9 cellular contexts compared by ENCODE assay signal in the genomic region with DNA sequence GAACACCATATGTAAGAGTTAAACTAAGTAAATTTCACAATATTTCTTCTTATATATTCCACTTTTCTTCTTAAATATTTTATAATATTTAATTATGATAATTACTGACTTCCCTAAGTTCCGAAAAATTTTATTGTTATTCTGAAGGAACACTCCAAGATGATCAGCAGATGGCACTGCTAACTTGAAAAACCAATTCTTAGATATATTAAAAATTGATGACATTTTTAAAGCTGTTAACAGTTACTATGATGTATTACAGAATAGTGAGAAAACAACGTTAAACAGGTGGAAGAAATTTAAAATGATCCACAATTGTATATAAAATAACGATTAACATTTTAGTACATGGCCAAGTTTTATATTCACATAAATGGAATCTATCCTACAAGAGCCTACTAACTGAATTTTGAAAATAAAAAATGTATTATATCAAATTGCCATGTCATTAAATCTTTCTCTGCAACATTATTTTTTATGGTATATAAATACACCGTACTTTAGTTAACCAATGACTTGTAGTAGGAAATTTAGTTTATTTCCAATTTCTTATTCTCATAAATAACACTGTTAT. TPM values are rescaled to one million over a fixed set of nuclear protein-coding genes. Genes with fewer than 3 reads are reported as not detected.
DNase-seq lines count a peak whose midpoint lies in the region; ATAC-seq and TF ChIP-seq lines count a peak whose summit lies in the region.
"Had no signal": no experiment of that assay in that cellular context is flagged by ENCODE, and none has a peak within 500 bp of the region (broad histone marks: within the 10 kb centered on the region; RNA-seq: fewer than 3 reads in every experiment).

No MANE protein-coding gene starts in this region.

- H3K9me3 ChIP-seq in prostate gland: no peaks in the 10 kb centered on the region

- no peak overlapping the region for H3K4me3 ChIP-seq in GM12865 (ENCODE audit: low read depth, low read length)
- no peak overlapping the region for H3K4me3 ChIP-seq in dorsolateral prefrontal cortex
- H3K4me3 ChIP-seq in prostate gland: no peak overlapping the region

- no peaks in the 10 kb centered on the region for H3K36me3 ChIP-seq in prostate gland
- H3K36me3 ChIP-seq: WERI-Rb-1 had no signal

- intact Hi-C loops in dorsolateral prefrontal cortex (cut with DNase I) (loop anchor here (5.0 kb wide), 2 partner anchors 659 to 664 kb away; no protein-coding TSS in a partner anchor), prostate gland (cut with DNase I) (loop anchor here (2.0 kb wide), 1 partner anchor 660 kb away; no protein-coding TSS in a partner anchor)

- H3K27ac ChIP-seq in dorsolateral prefrontal cortex (peak overlapping the region in 4 of 59 donors; percentile 5 to 37 (median 13)), prostate gland (no peak overlapping the region)
- H3K27ac ChIP-seq: WERI-Rb-1 had no signal

- 47% methylated on average over 4 of the region's 4 CpGs for WGBS in prostate gland

- TF ChIP-seq CTCF in GM12865 (IDR thresholded peaks at IDR 0.05; ENCODE audit: insufficient read depth, low read depth, low read length, missing control alignments) (peak; percentile 15), dorsolateral prefrontal cortex (IDR thresholded peaks at IDR 0.05 in 54 of 56, conservative IDR thresholded peaks at IDR 0.05 in 2 of 56; ENCODE audit: low read depth in 1 of 56, partially characterized antibody in 56 of 56) (peak; percentile 37 to 87 (median 64)), prostate gland (IDR thresholded peaks at IDR 0.05) (peak in 3 of 4 experiments; percentile 44 to 67 (median 57))

- H3K27me3 ChIP-seq in dorsolateral prefrontal cortex (no peaks in the 10 kb centered on the region), prostate gland (replicated peaks; ENCODE audit: insufficient read depth) (no peaks in the 10 kb centered on the region)

- peak; percentile 34 for DNase-seq in GM12865 (ENCODE audit: low read depth)
- peak; percentile 25 for DNase-seq in NCI-H748 (lab: John Stamatoyannopoulos, UW; ENCODE audit: unreplicated experiment)
- no peak for DNase-seq in dorsolateral prefrontal cortex
- DNase-seq in prostate gland (ENCODE audit: low spot score): no peak
- no peak for DNase-seq in mesenteric fat pad (ENCODE audit: low spot score)
- no peak for DNase-seq in GDM1 (lab: John Stamatoyannopoulos, UW)
- DNase-seq in RPMI8226: no peak
- DNase-seq: WERI-Rb-1 had no signal

- no peak for TF ChIP-seq POLR2A in prostate gland (IDR thresholded peaks at IDR 0.05)

- no peaks in the 10 kb centered on the region for H3K4me1 ChIP-seq in prostate gland (replicated peaks)

- no peak for ATAC-seq in HG02763 (IDR thresholded peaks at IDR 0.05; ENCODE audit: unreplicated experiment)

RNA-seq across cellular contexts. Expression of a gene that starts 30.1 kb away (rescaled TPM):
- 1 to 10 TPM in 7 of 120 experiments, under 1 TPM in 52, not detected in 61; 0.13 to 2.2 (median 0.39) TPM for total RNA-seq in dorsolateral prefrontal cortex
- total RNA-seq in prostate gland: 1 to 10 TPM in 1 of 2 donors, under 1 TPM in 1; 0.64 to 7.6 TPM
- total RNA-seq in mesenteric fat pad: not detected

RNA-seq across cellular contexts. Expression of a gene that starts 58.9 kb away (rescaled TPM):
- total RNA-seq in dorsolateral prefrontal cortex (10 to 100 TPM in 44 of 120 experiments, 1 to 10 TPM in 76; 1.8 to 21.3 (median 8.4) TPM), prostate gland (1 to 10 TPM; 2.7 to 5.8 TPM), mesenteric fat pad (359 TPM)

Comparison
In these comparisons a context has a peak if more than half of its experiments do, and no peak if none do; other contexts are left out.
1. DNase-seq: peak in GM12865 (single experiment) and NCI-H748 (single experiment); none in dorsolateral prefrontal cortex (0 of 10), prostate gland (single experiment), mesenteric fat pad (single experiment), GDM1 (single experiment) and RPMI8226 (single experiment).
2. RNA of a gene that starts 58.9 kb away (total RNA-seq): 359 TPM in mesenteric fat pad (single experiment); 1.8 to 21.3 TPM in dorsolateral prefrontal cortex and 2.7 to 5.8 TPM in prostate gland; every median in the first group is over 10 times any median in the second.
3. Peak in every context shown above with its lines, with median percentiles within 50 percentile points of each other: CTCF ChIP-seq.